Comparison of ENCODE assay signal across 20 cellular contexts in genomic region chr6:56400273-56400672, GRCh38.
A peak's percentile ranks its signal among the peaks of the same experiment; 100 is the strongest.
DNase-seq lines count a peak whose midpoint lies in the region; ATAC-seq, FAIRE-seq and TF ChIP-seq lines count a peak whose summit lies in the region.
"Had no signal": no experiment of that assay in that cellular context is flagged by ENCODE, and none has a peak within 500 bp of the region (broad histone marks: within the 10 kb centered on the region; RNA-seq: fewer than 3 reads in every experiment).

No MANE protein-coding gene starts in this region.

- peak overlapping the region in 1 of 2 donors; percentile 27 for H3K9ac ChIP-seq in duodenal mucosa (ENCODE audit: low read depth in 1 of 2, low read length in 2 of 2)
- peak overlapping the region; percentile 3 to 12 for H3K9ac ChIP-seq in liver (ENCODE audit: low read depth in 1 of 2, low read length in 2 of 2)
- H3K9ac ChIP-seq in mesendoderm (ENCODE audit: low read length) = no peak overlapping the region

- no peak overlapping the region for H4K5ac ChIP-seq in mesendoderm (ENCODE audit: low read length)

- CTCF ChIA-PET in A549 (lab: Yijun Ruan, JAX) = interaction anchor here (0.9 to 1.0 kb wide), 2 partner anchors 10 to 30 kb away, joined by 3 to 4 read pairs; no protein-coding TSS in a partner anchor

- H3K79me1 ChIP-seq in mesendoderm (ENCODE audit: low read length) = no peaks in the 10 kb centered on the region

- TF ChIP-seq POLR2A in A549 (IDR thresholded peaks at IDR 0.05; ENCODE audit: low read length) = no peak

- H3K4ac ChIP-seq in mesendoderm (ENCODE audit: low read depth, low read length) = no peak overlapping the region

- ATAC-seq in A549 = peak; percentile 73 to 85
- no peak for ATAC-seq in HG03095 (IDR thresholded peaks at IDR 0.05; ENCODE audit: unreplicated experiment)
- no peak for ATAC-seq in GM21381 (IDR thresholded peaks at IDR 0.05; ENCODE audit: unreplicated experiment)
- no peak for ATAC-seq in GM19324 (IDR thresholded peaks at IDR 0.05; ENCODE audit: low FRiP score, unreplicated experiment)
- ATAC-seq: heart right ventricle; natural killer cell; stimulated activated naive CD8-positive, alpha-beta T cell treated with anti-CD3 and anti-CD28 coated beads, Interleukin-15, amount 100 ng/mL, for 72 hours; T-helper 17 cell had no signal

- 11% methylated on average over 4 of the region's 4 CpGs for WGBS in A549 (ENCODE audit: missing lambda C conversion rate)
- 28% methylated on average over 4 of the region's 4 CpGs for WGBS in liver
- WGBS in mesendoderm (ENCODE audit: extremely low coverage, insufficient coverage, low lambda C conversion rate) = no CpG with 5 or more reads among the region's 4 CpGs

- no peak overlapping the region for H4K8ac ChIP-seq in mesendoderm (ENCODE audit: low read depth, low read length)

- H3K27ac ChIP-seq in A549 (peak overlapping the region; percentile 49 to 77), duodenal mucosa (ENCODE audit: low read depth, low read length) (peak overlapping the region; percentile 3), liver (ENCODE audit: low read depth in 1 of 2, low read length in 2 of 2) (peak overlapping the region; percentile 49 to 76), mesendoderm (ENCODE audit: low read depth, low read length) (no peak overlapping the region)
- H3K27ac ChIP-seq: heart right ventricle, SJCRH30, upper lobe of left lung, WERI-Rb-1 had no signal

- no peak for TF ChIP-seq EP300 in A549 (IDR thresholded peaks at IDR 0.05)

- no peak overlapping the region for H3K56ac ChIP-seq in mesendoderm (ENCODE audit: low read length)

- TF ChIP-seq RAD21 in A549 (conservative IDR thresholded peaks at IDR 0.05 in 1 of 2, IDR thresholded peaks at IDR 0.05 in 1 of 2) (no peak), liver (IDR thresholded peaks at IDR 0.05) (no peak)

- H3K36me3 ChIP-seq in duodenal mucosa (ENCODE audit: control insufficient read depth in 1 of 2, insufficient read depth in 2 of 2, low read length in 2 of 2) (no peaks in the 10 kb centered on the region), liver (ENCODE audit: control insufficient read depth in 4 of 4, insufficient read depth in 3 of 4, low read depth in 1 of 4, low read length in 3 of 4) (no peaks in the 10 kb centered on the region), mesendoderm (ENCODE audit: control insufficient read depth, insufficient read depth, low read length) (no peaks in the 10 kb centered on the region)
- H3K36me3 ChIP-seq: heart right ventricle, SJCRH30, upper lobe of left lung, WERI-Rb-1 had no signal

- H3K4me1 ChIP-seq in A549 (peaks cover 20% of the 10 kb centered on the region), duodenal mucosa (ENCODE audit: control insufficient read depth in 1 of 2, insufficient read depth in 2 of 2, low read length in 2 of 2) (peaks cover 14 to 24% of the 10 kb centered on the region in 2 donors), liver (ENCODE audit: control insufficient read depth in 4 of 4, insufficient read depth in 4 of 4, low read length in 3 of 4) (peaks cover 5 to 28% (median 15%) of the 10 kb centered on the region in 4 donors), mesendoderm (ENCODE audit: control insufficient read depth, low read depth, low read length) (no peaks in the 10 kb centered on the region)
- H3K4me1 ChIP-seq: upper lobe of left lung had no signal

- DNase-seq in A549 (ENCODE audit: low read depth in 1 of 2, low spot score in 1 of 2) = peak; percentile 14 to 17
- peak; percentile 39 for DNase-seq in HT-29 (ENCODE audit: low spot score)
- no peak for DNase-seq in mesendoderm
- DNase-seq: activated CD4-positive, alpha-beta memory T cell treated with anti-CD3 and anti-CD28 coated beads for 36 hours; activated T-cell treated with anti-CD3 and anti-CD28 coated beads, Interleukin-2, amount 50 U/mL, for 24 hours; C1 segment of cervical spinal cord; DND-41; heart right ventricle; natural killer cell; SJCRH30; stimulated activated CD4-positive, alpha-beta T cell treated with anti-CD3 and anti-CD28 coated beads, Interleukin-2, amount 100 ng/mL, for 48 hours; stimulated activated naive CD8-positive, alpha-beta T cell treated with anti-CD3 and anti-CD28 coated beads, Interleukin-15, amount 100 ng/mL, for 72 hours; T-helper 17 cell; upper lobe of left lung; WERI-Rb-1 had no signal

- H3K4me3 ChIP-seq in A549 (peak overlapping the region; percentile 18; the same call in 1 of the 3 replicates), duodenal mucosa (ENCODE audit: low read depth in 1 of 2, low read length in 2 of 2) (peak overlapping the region; percentile 30 to 56), liver (ENCODE audit: low read depth in 1 of 3, low read length in 3 of 3) (peak overlapping the region; percentile 41 to 52 (median 45)), mesendoderm (ENCODE audit: low read length) (no peak overlapping the region)
- H3K4me3 ChIP-seq: heart right ventricle, SJCRH30, upper lobe of left lung had no signal

- H2BK15ac ChIP-seq in mesendoderm (replicated peaks; ENCODE audit: low read depth) = no peak overlapping the region

- H3K79me2 ChIP-seq in mesendoderm (ENCODE audit: control insufficient read depth, insufficient read depth, low read length) = no peaks in the 10 kb centered on the region

- H3K9me3 ChIP-seq in A549 (peaks cover 13% of the 10 kb centered on the region), duodenal mucosa (ENCODE audit: control insufficient read depth in 1 of 2, low read length in 2 of 2) (no peaks in the 10 kb centered on the region), liver (ENCODE audit: control insufficient read depth in 4 of 4, low read length in 3 of 4) (peaks cover 0 to 2% (median 0%) of the 10 kb centered on the region in 4 donors)
- H3K9me3 ChIP-seq: SJCRH30, upper lobe of left lung had no signal

- H2AK5ac ChIP-seq in mesendoderm (ENCODE audit: low read length) = no peak overlapping the region

- H3K4me2 ChIP-seq in A549 (peak overlapping the region; percentile 77), mesendoderm (ENCODE audit: low read length) (no peak overlapping the region)

- TF ChIP-seq CTCF in A549 (IDR thresholded peaks at IDR 0.05) (no peak), liver (IDR thresholded peaks at IDR 0.05; ENCODE audit: low read depth, low read length, missing input control) (no peak)

- POLR2A ChIA-PET in A549 (lab: Yijun Ruan, JAX) = no interaction called here

- H2BK5ac ChIP-seq in mesendoderm (ENCODE audit: low read length) = no peak overlapping the region

- no peak for FAIRE-seq in A549 (lab: Jason Lieb, UNC)

- H2BK120ac ChIP-seq in mesendoderm (ENCODE audit: low read depth, low read length) = no peak overlapping the region

- no peak overlapping the region for H3K18ac ChIP-seq in mesendoderm (ENCODE audit: low read length)

- H3K27me3 ChIP-seq in duodenal mucosa (ENCODE audit: control insufficient read depth in 1 of 2, insufficient read depth in 2 of 2, low read length in 2 of 2) (no peaks in the 10 kb centered on the region), liver (ENCODE audit: control insufficient read depth in 4 of 4, insufficient read depth in 4 of 4, low read length in 3 of 4) (no peaks in the 10 kb centered on the region), mesendoderm (ENCODE audit: insufficient read depth, low read length, poor library complexity) (no peaks in the 10 kb centered on the region)
- H3K27me3 ChIP-seq: heart right ventricle, SJCRH30, upper lobe of left lung had no signal

- H3K23ac ChIP-seq in mesendoderm (ENCODE audit: low read length) = no peak overlapping the region

TF ChIP-seq in A549, 52 proteins besides CTCF, POLR2A, EP300 and RAD21:
- no peak for TF ChIP-seq FOSL2 (IDR thresholded peaks at IDR 0.05)
- TF ChIP-seq FOSL2 (CRISPR knock-in tag; IDR thresholded peaks at IDR 0.05) = peak; percentile 37; the same call in 1 of the 2 replicates
- no peak for TF ChIP-seq EHMT2 (IDR thresholded peaks at IDR 0.05; ENCODE audit: low read depth)
TF ChIP-seq in A549: peak in this region for 1.

TF ChIP-seq in liver, 16 proteins besides CTCF, POLR2A, EP300 and RAD21:
- no peak for TF ChIP-seq REST (IDR thresholded peaks at IDR 0.05)
- TF ChIP-seq HNF4G (IDR thresholded peaks at IDR 0.05) = no peak
- no peak for TF ChIP-seq HNF4A (conservative IDR thresholded peaks at IDR 0.05)

Comparison
In these comparisons a context has a peak if more than half of its experiments do, and no peak if none do; other contexts are left out.
1. ATAC-seq: peak in A549 (2 of 2); none in HG03095 (single experiment), GM21381 (single experiment) and GM19324 (single experiment).